ENCODE assay signal across 9 cellular contexts in genomic region chr16:9099131-9099625, GRCh38. TPM values are rescaled to one million over a fixed set of nuclear protein-coding genes. Genes with fewer than 3 reads are reported as not detected.
DNase-seq lines count a peak whose midpoint lies in the region; ATAC-seq and TF ChIP-seq lines count a peak whose summit lies in the region.
"Had no signal": no experiment of that assay in that cellular context is flagged by ENCODE, and none has a peak within 500 bp of the region (broad histone marks: within the 10 kb centered on the region; RNA-seq: fewer than 3 reads in every experiment).

No MANE protein-coding gene starts in this region.

- no peak for DNase-seq in activated CD4-positive, alpha-beta T cell treated with anti-CD3 and anti-CD28 coated beads, Interleukin-2, amount 10 ng/mL, durations not matched to agents 7 days and 5 days
- DNase-seq in activated CD4-positive, alpha-beta T cell treated with anti-CD3 and anti-CD28 coated beads, Interleukin-2, amount 50 U/mL, for 1 hour = no peak
- DNase-seq in effector memory CD8-positive, alpha-beta T cell = no peak
- peak; percentile 42 for DNase-seq in stimulated activated naive CD8-positive, alpha-beta T cell treated with anti-CD3 and anti-CD28 coated beads, Interleukin-15, Interleukin-2, amounts not matched to agents 100 U/mL and 50 U/mL, for 24 hours
- DNase-seq in GM03348 (ENCODE audit: low spot score) (no peak), substantia nigra (lab: John Stamatoyannopoulos, UW) (no peak)
- DNase-seq in effector memory CD4-positive, alpha-beta T cell = no peak

- H3K27ac ChIP-seq in OCI-LY1 (ENCODE audit: low read depth, low read length, poor library complexity, severe bottlenecking) (peak overlapping the region; percentile 39), substantia nigra (ENCODE audit: low read depth, low read length, poor library complexity, severe bottlenecking) (no peak overlapping the region)
- H3K27ac ChIP-seq in effector memory CD4-positive, alpha-beta T cell (ENCODE audit: insufficient read depth, low read length, poor library complexity, severe bottlenecking) = no peak overlapping the region
- H3K27ac ChIP-seq: parathyroid adenoma had no signal

- POLR2A ChIA-PET in activated CD4-positive, alpha-beta T cell treated with anti-CD3 and anti-CD28 coated beads, Interleukin-2, amount 10 ng/mL, durations not matched to agents 7 days and 5 days (lab: Charles Lee) = no interaction called here

- no peaks in the 10 kb centered on the region for H3K27me3 Mint-ChIP-seq in activated CD4-positive, alpha-beta T cell treated with anti-CD3 and anti-CD28 coated beads, Interleukin-2, amount 10 ng/mL, durations not matched to agents 7 days and 5 days
- H3K27me3 Mint-ChIP-seq in effector memory CD8-positive, alpha-beta T cell = no peaks in the 10 kb centered on the region

- peaks cover 9% of the 10 kb centered on the region; the same call in 1 of the 2 replicates for H4K20me1 ChIP-seq in OCI-LY1 (ENCODE audit: insufficient read depth, low read length)

- no peak for ATAC-seq in effector memory CD8-positive, alpha-beta T cell (replicated peaks)
- ATAC-seq in stimulated activated naive CD8-positive, alpha-beta T cell treated with anti-CD3 and anti-CD28 coated beads, Interleukin-15, Interleukin-2, amounts not matched to agents 100 U/mL and 50 U/mL, for 24 hours = peak; percentile 66

- H3K27ac Mint-ChIP-seq in activated CD4-positive, alpha-beta T cell treated with anti-CD3 and anti-CD28 coated beads, Interleukin-2, amount 10 ng/mL, durations not matched to agents 7 days and 5 days = peak overlapping the region; percentile 70
- peak overlapping the region; percentile 71 to 80 for H3K27ac Mint-ChIP-seq in effector memory CD8-positive, alpha-beta T cell

- CTCF ChIA-PET in activated CD4-positive, alpha-beta T cell treated with anti-CD3 and anti-CD28 coated beads, Interleukin-2, amount 10 ng/mL, durations not matched to agents 7 days and 5 days (lab: Charles Lee) = no interaction called here

- no peak overlapping the region for H3K4me3 ChIP-seq in OCI-LY1 (ENCODE audit: low read depth, low read length, poor library complexity, severe bottlenecking)
- no peak overlapping the region for H3K4me3 ChIP-seq in effector memory CD4-positive, alpha-beta T cell (ENCODE audit: insufficient read depth, low read depth, low read length, poor library complexity, severe bottlenecking)

- H3K36me3 Mint-ChIP-seq in activated CD4-positive, alpha-beta T cell treated with anti-CD3 and anti-CD28 coated beads, Interleukin-2, amount 10 ng/mL, durations not matched to agents 7 days and 5 days (ENCODE audit: low read depth) = peaks cover 86% of the 10 kb centered on the region
- H3K36me3 Mint-ChIP-seq in effector memory CD8-positive, alpha-beta T cell (ENCODE audit: insufficient read depth) = peaks cover 96% of the 10 kb centered on the region

- peak overlapping the region; percentile 30; the same call in 1 of the 2 replicates for H3K4me2 ChIP-seq in OCI-LY1 (ENCODE audit: low read length)

- H3K36me3 ChIP-seq in OCI-LY1 (ENCODE audit: insufficient read depth, low read length) = peaks cover 99% of the 10 kb centered on the region
- H3K36me3 ChIP-seq in effector memory CD4-positive, alpha-beta T cell (ENCODE audit: control insufficient read depth, insufficient read depth, low read length) = peaks cover 33% of the 10 kb centered on the region

- H3F3A ChIP-seq in OCI-LY1 (ENCODE audit: insufficient read depth, low read length) = no peaks in the 10 kb centered on the region

- no peak overlapping the region for H3K9ac ChIP-seq in OCI-LY1 (ENCODE audit: low read length)
- H3K9ac ChIP-seq: parathyroid adenoma had no signal

- TF ChIP-seq CTCF in OCI-LY1 (IDR thresholded peaks at IDR 0.05; ENCODE audit: low read length) = no peak

- peaks cover 56% of the 10 kb centered on the region for H3K4me1 ChIP-seq in OCI-LY1 (ENCODE audit: insufficient read depth, low read length, severe bottlenecking)
- H3K4me1 ChIP-seq in effector memory CD4-positive, alpha-beta T cell (ENCODE audit: control insufficient read depth, insufficient read depth, low read length, poor library complexity, severe bottlenecking) = peaks cover 60% of the 10 kb centered on the region

- no peak overlapping the region for H2AFZ ChIP-seq in OCI-LY1 (ENCODE audit: low read length)
- H2AFZ ChIP-seq: parathyroid adenoma had no signal

- H3K4me1 Mint-ChIP-seq in activated CD4-positive, alpha-beta T cell treated with anti-CD3 and anti-CD28 coated beads, Interleukin-2, amount 10 ng/mL, durations not matched to agents 7 days and 5 days = peaks cover 88% of the 10 kb centered on the region
- H3K4me1 Mint-ChIP-seq in effector memory CD8-positive, alpha-beta T cell (ENCODE audit: low read depth in 2 of 2) = peaks cover 73 to 88% of the 10 kb centered on the region in 2 donors

- peaks cover 99% of the 10 kb centered on the region for H3K79me2 ChIP-seq in OCI-LY1 (ENCODE audit: insufficient read depth, low read length)

- H3K9me2 ChIP-seq in OCI-LY1 (ENCODE audit: low read depth, low read length) = no peaks in the 10 kb centered on the region

- no peaks in the 10 kb centered on the region for H3K27me3 ChIP-seq in OCI-LY1 (ENCODE audit: insufficient read depth, low read length)
- H3K27me3 ChIP-seq in effector memory CD4-positive, alpha-beta T cell (replicated peaks; ENCODE audit: control insufficient read depth, insufficient read depth, low read length, poor library complexity, severe bottlenecking) = no peaks in the 10 kb centered on the region

- H3K4me3 Mint-ChIP-seq in activated CD4-positive, alpha-beta T cell treated with anti-CD3 and anti-CD28 coated beads, Interleukin-2, amount 10 ng/mL, durations not matched to agents 7 days and 5 days = peak overlapping the region; percentile 61
- H3K4me3 Mint-ChIP-seq in effector memory CD8-positive, alpha-beta T cell = peak overlapping the region; percentile 69 to 76

- no peaks in the 10 kb centered on the region for H3K9me3 Mint-ChIP-seq in activated CD4-positive, alpha-beta T cell treated with anti-CD3 and anti-CD28 coated beads, Interleukin-2, amount 10 ng/mL, durations not matched to agents 7 days and 5 days
- no peaks in the 10 kb centered on the region for H3K9me3 Mint-ChIP-seq in effector memory CD8-positive, alpha-beta T cell

- no peaks in the 10 kb centered on the region for H3K9me3 ChIP-seq in OCI-LY1 (ENCODE audit: low read length)
- no peaks in the 10 kb centered on the region for H3K9me3 ChIP-seq in effector memory CD4-positive, alpha-beta T cell (ENCODE audit: control insufficient read depth, low read length)

RNA-seq across cellular contexts. Expression of gene HAPSTR1, which starts 7.7 kb away (rescaled TPM):
- 10 to 100 TPM; 55.0 to 55.6 TPM for total RNA-seq in activated CD4-positive, alpha-beta T cell treated with anti-CD3 and anti-CD28 coated beads, Interleukin-2, amount 10 ng/mL, durations not matched to agents 7 days and 5 days
